27 cellular contexts compared by ENCODE assay signal in the genomic region with DNA sequence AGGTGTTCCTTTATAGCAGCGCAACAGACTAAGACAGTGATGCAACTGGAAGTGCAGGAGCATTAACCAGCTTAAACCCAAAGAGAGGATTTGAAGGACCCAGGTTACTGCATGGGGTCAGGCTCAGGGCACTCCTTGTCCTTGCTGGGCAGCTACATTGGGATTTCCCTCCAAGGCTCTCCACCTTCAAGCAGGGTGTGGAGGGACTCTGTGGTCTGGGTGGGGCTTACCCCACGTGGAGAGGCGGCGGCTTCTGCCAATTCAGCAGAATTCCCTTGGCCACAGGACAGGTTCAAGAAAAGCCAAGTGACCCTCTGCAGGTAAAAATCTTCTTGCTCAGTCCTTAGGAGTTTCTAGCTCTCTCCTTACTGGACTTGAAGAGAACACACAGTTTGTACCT. TPM values are rescaled to one million over a fixed set of nuclear protein-coding genes. Genes with fewer than 3 reads are reported as not detected.
DNase-seq lines count a peak whose midpoint lies in the region; ATAC-seq, FAIRE-seq and TF ChIP-seq lines count a peak whose summit lies in the region.
"Had no signal": no experiment of that assay in that cellular context is flagged by ENCODE, and none has a peak within 500 bp of the region (broad histone marks: within the 10 kb centered on the region; RNA-seq: fewer than 3 reads in every experiment).

No MANE protein-coding gene starts in this region.

- H3K9me3 ChIP-seq in A549 (peaks cover 2% of the 10 kb centered on the region; the same call in 1 of the 3 replicates), left lung (no peaks in the 10 kb centered on the region)

- no peak overlapping the region for H3K4me2 ChIP-seq in A549

- peaks cover 10% of the 10 kb centered on the region for H3K9me3 Mint-ChIP-seq in T-helper 2 cell treated with Interferon-gamma antibody and Interleukin-4, amounts not matched to agents 5 μg/mL and 100 μg/mL, for 36 hours
- H3K9me3 Mint-ChIP-seq in activated naive CD8-positive, alpha-beta T cell treated with anti-CD3 and anti-CD28 coated beads for 36 hours = no peaks in the 10 kb centered on the region
- H3K9me3 Mint-ChIP-seq: CD8-positive, alpha-beta memory T cell had no signal

- no peak for TF ChIP-seq EP300 in A549 (IDR thresholded peaks at IDR 0.05)

- no peak for DNase-seq in T-helper 2 cell treated with Interferon-gamma antibody and Interleukin-4, amounts not matched to agents 5 μg/mL and 100 μg/mL, for 36 hours (ENCODE audit: low spot score)
- DNase-seq in T-helper 2 cell = no peak
- no peak for DNase-seq in A549 (ENCODE audit: low read depth in 1 of 2, low spot score in 1 of 2)
- DNase-seq in activated naive CD8-positive, alpha-beta T cell treated with anti-CD3 and anti-CD28 coated beads for 36 hours = no peak
- no peak for DNase-seq in left lung
- no peak for DNase-seq in SIG-M5 treated with dmso at 0.1 percent for 504 hours (lab: John Stamatoyannopoulos, UW; ENCODE audit: unreplicated experiment)
- no peak for DNase-seq in NCI-H524 treated with DMSO at 0.1 percent for 48 hours (lab: John Stamatoyannopoulos, UW)
- no peak for DNase-seq in NCI-H1694 (lab: John Stamatoyannopoulos, UW)
- DNase-seq: AML-193; Calu3; CD8-positive, alpha-beta memory T cell; DMS153; Kasumi-1; MG63; NCI-H1092; NCI-H1436 treated with DMSO at 0.1 percent for 48 hours; NCI-H2029; NCI-H2227 treated with DMSO at 0.1 percent for 48 hours; NCI-H510A; NCI-H748 treated with DMSO at 0.1 percent for 48 hours; SIG-M5 had no signal

- intact Hi-C loops in left lung (cut with DNase I) = no loop called here

- no peak for FAIRE-seq in A549 (lab: Jason Lieb, UNC)
- FAIRE-seq: G401.6, GM18507, GM19239 had no signal

- no peak for TF ChIP-seq RAD21 in A549 (conservative IDR thresholded peaks at IDR 0.05 in 1 of 2, IDR thresholded peaks at IDR 0.05 in 1 of 2)

- POLR2A ChIA-PET in A549 (lab: Yijun Ruan, JAX) = no interaction called here

- ATAC-seq in A549 = no peak
- ATAC-seq in left lung = peak; percentile 73

- H3K4me1 Mint-ChIP-seq in T-helper 2 cell treated with Interferon-gamma antibody and Interleukin-4, amounts not matched to agents 5 μg/mL and 100 μg/mL, for 36 hours (ENCODE audit: low read depth) = peaks cover 49% of the 10 kb centered on the region
- peaks cover 58% of the 10 kb centered on the region for H3K4me1 Mint-ChIP-seq in activated naive CD8-positive, alpha-beta T cell treated with anti-CD3 and anti-CD28 coated beads for 36 hours

- no peaks in the 10 kb centered on the region for H3K27me3 ChIP-seq in left lung
- H3K27me3 ChIP-seq: MG63 had no signal

- TF ChIP-seq CTCF in A549 (IDR thresholded peaks at IDR 0.05) = no peak
- no peak for TF ChIP-seq CTCF in left lung (IDR thresholded peaks at IDR 0.05)

- no peak for TF ChIP-seq POLR2A in A549 (IDR thresholded peaks at IDR 0.05; ENCODE audit: low read length)

- H3K27ac Mint-ChIP-seq in T-helper 2 cell treated with Interferon-gamma antibody and Interleukin-4, amounts not matched to agents 5 μg/mL and 100 μg/mL, for 36 hours = peak overlapping the region; percentile 39
- H3K27ac Mint-ChIP-seq in activated naive CD8-positive, alpha-beta T cell treated with anti-CD3 and anti-CD28 coated beads for 36 hours = peak overlapping the region; percentile 66
- H3K27ac Mint-ChIP-seq: IgD-negative memory B cell had no signal

- no peaks in the 10 kb centered on the region for H3K27me3 Mint-ChIP-seq in T-helper 2 cell treated with Interferon-gamma antibody and Interleukin-4, amounts not matched to agents 5 μg/mL and 100 μg/mL, for 36 hours (ENCODE audit: low read depth)
- H3K27me3 Mint-ChIP-seq in activated naive CD8-positive, alpha-beta T cell treated with anti-CD3 and anti-CD28 coated beads for 36 hours = no peaks in the 10 kb centered on the region
- H3K27me3 Mint-ChIP-seq: CD8-positive, alpha-beta memory T cell; IgD-negative memory B cell had no signal

- peaks cover 20% of the 10 kb centered on the region; the same call in 2 of the 3 replicates for H3K4me1 ChIP-seq in A549
- peaks cover 0 to 6% of the 10 kb centered on the region in 2 donors for H3K4me1 ChIP-seq in left lung

- H3K27ac ChIP-seq in A549 (no peak overlapping the region), left lung (no peak overlapping the region)
- H3K27ac ChIP-seq: 22Rv1, C4-2B had no signal

- CTCF ChIA-PET in A549 (lab: Yijun Ruan, JAX) = interaction anchor here (0.7 kb wide), 1 partner anchor 87 kb away, joined by 3 read pairs; no protein-coding TSS in a partner anchor

- H3K4me3 ChIP-seq in A549 (no peak overlapping the region), left lung (no peak overlapping the region)
- H3K4me3 ChIP-seq: MG63 had no signal

- WGBS in A549 (ENCODE audit: missing lambda C conversion rate) = 98% methylated on average over 4 of the region's 4 CpGs

- H3K36me3 ChIP-seq in left lung = peaks cover 0 to 47% of the 10 kb centered on the region in 2 donors

- no peak overlapping the region for H3K4me3 Mint-ChIP-seq in T-helper 2 cell treated with Interferon-gamma antibody and Interleukin-4, amounts not matched to agents 5 μg/mL and 100 μg/mL, for 36 hours
- H3K4me3 Mint-ChIP-seq in activated naive CD8-positive, alpha-beta T cell treated with anti-CD3 and anti-CD28 coated beads for 36 hours = no peak overlapping the region
- H3K4me3 Mint-ChIP-seq: IgD-negative memory B cell had no signal

- peaks cover 60% of the 10 kb centered on the region for H3K36me3 Mint-ChIP-seq in T-helper 2 cell treated with Interferon-gamma antibody and Interleukin-4, amounts not matched to agents 5 μg/mL and 100 μg/mL, for 36 hours (ENCODE audit: low read depth)
- H3K36me3 Mint-ChIP-seq in activated naive CD8-positive, alpha-beta T cell treated with anti-CD3 and anti-CD28 coated beads for 36 hours = peaks cover 53% of the 10 kb centered on the region

TF ChIP-seq in A549, 52 proteins besides CTCF, POLR2A, EP300 and RAD21:
- TF ChIP-seq HES2 (IDR thresholded peaks at IDR 0.05) (no peak), MAFK (IDR thresholded peaks at IDR 0.05; ENCODE audit: partially characterized antibody) (peak; percentile 47)

RNA-seq across cellular contexts. Expression of gene RRP1B, which starts 6.5 kb away (rescaled TPM):
- polyA plus RNA-seq in A549 (2011; rRNA removed) = 25.4 and 32.5 TPM in 2 replicates
- 14.6 and 17.7 TPM in 2 replicates for polyA plus RNA-seq in A549 (2012; cell fraction: cytosol; rRNA removed)
- polyA plus RNA-seq in A549 (2012; cell fraction: nucleus; rRNA removed) = 20.2 and 22.5 TPM in 2 replicates
- 31.4 to 32.5 TPM (median 32.4 TPM) in 3 replicates for polyA plus RNA-seq in A549 (2017; fragmentation: RNase III; extraction: RNeasy Plus Mini Kit Qiagen cat#74134 plus additional on column Dnase treatment)
- 23.1 and 26.2 TPM in 2 replicates for polyA minus RNA-seq in A549 (2011; rRNA and poly(A)+ RNA removed)
- 100 to 1,000 TPM; 105 to 108 TPM for total RNA-seq in activated naive CD8-positive, alpha-beta T cell treated with anti-CD3 and anti-CD28 coated beads for 36 hours
- total RNA-seq in left lung = 10 to 100 TPM; 16.0 to 20.3 TPM

RNA-seq across cellular contexts. Expression of gene HSF2BP, which starts 6.6 kb away (rescaled TPM):
- polyA plus RNA-seq in A549 (2011; rRNA removed) (2.7 and 3.1 TPM in 2 replicates), A549 (2017; fragmentation: RNase III; extraction: RNeasy Plus Mini Kit Qiagen cat#74134 plus additional on column Dnase treatment) (1.7 to 2.3 TPM (median 1.7 TPM) in 3 replicates)
- 1.5 and 1.6 TPM in 2 replicates for polyA plus RNA-seq in A549 (2012; cell fraction: cytosol; rRNA removed)
- 0.82 and 1.1 TPM in 2 replicates for polyA plus RNA-seq in A549 (2012; cell fraction: nucleus; rRNA removed)
- 2.0 and 2.1 TPM in 2 replicates for polyA minus RNA-seq in A549 (2011; rRNA and poly(A)+ RNA removed)
- total RNA-seq in activated naive CD8-positive, alpha-beta T cell treated with anti-CD3 and anti-CD28 coated beads for 36 hours = 1 to 10 TPM in 1 of 2 experiments, under 1 TPM in 1; 0.68 to 1.2 TPM
- under 1 TPM; 0.29 to 0.58 TPM for total RNA-seq in left lung

RNA-seq across cellular contexts. Expression of gene PDXK, which starts 53.0 kb away (rescaled TPM):
- polyA plus RNA-seq in A549 (2011; rRNA removed) = 252 and 292 TPM in 2 replicates
- polyA plus RNA-seq in A549 (2012; cell fraction: cytosol; rRNA removed) = 331 and 370 TPM in 2 replicates
- polyA plus RNA-seq in A549 (2012; cell fraction: nucleus; rRNA removed) = 322 and 326 TPM in 2 replicates
- polyA plus RNA-seq in A549 (2017; fragmentation: RNase III; extraction: RNeasy Plus Mini Kit Qiagen cat#74134 plus additional on column Dnase treatment) = 189 to 220 TPM (median 214 TPM) in 3 replicates
- 336 and 363 TPM in 2 replicates for polyA minus RNA-seq in A549 (2011; rRNA and poly(A)+ RNA removed)
- total RNA-seq in activated naive CD8-positive, alpha-beta T cell treated with anti-CD3 and anti-CD28 coated beads for 36 hours = 100 to 1,000 TPM; 111 to 113 TPM
- total RNA-seq in left lung = 100 to 1,000 TPM; 287 to 305 TPM

Comparison
In these comparisons a context has a peak if more than half of its experiments do, and no peak if none do; other contexts are left out.
1. RNA of gene RRP1B, which starts 6.5 kb away (total RNA-seq): 105 to 108 TPM in activated naive CD8-positive, alpha-beta T cell treated with anti-CD3 and anti-CD28 coated beads for 36 hours; 16.0 to 20.3 TPM in left lung; every median in the first group is over 4 times any median in the second.